ENCODE assay signal across 8 cellular contexts in the genomic region with DNA sequence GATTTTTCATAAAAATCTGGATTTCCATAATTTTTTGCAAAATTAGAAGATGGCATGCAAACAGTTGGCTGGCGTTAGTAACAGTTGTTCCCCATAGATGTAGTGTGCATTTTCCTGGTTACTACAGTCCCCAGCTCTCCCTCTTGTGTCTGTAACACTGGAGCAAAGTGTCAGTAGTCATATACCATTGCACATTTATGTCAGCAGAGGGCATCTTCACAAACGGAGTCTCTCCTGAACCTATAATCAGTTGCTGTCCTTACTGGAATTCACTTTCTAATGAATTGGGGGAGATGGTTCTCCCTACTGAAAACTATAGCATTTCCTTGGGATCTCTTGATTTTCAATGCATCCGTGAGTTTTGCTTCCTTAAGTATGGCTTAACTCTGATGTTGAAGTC. TPM values are rescaled to one million over a fixed set of nuclear protein-coding genes. Genes with fewer than 3 reads are reported as not detected.
DNase-seq lines count a peak whose midpoint lies in the region; ATAC-seq, FAIRE-seq and TF ChIP-seq lines count a peak whose summit lies in the region.

No MANE protein-coding gene starts in this region.

- BruUV-seq in A673 (replicated peaks; lab: Mats Ljungman, UMichigan) (no TSS peak), PC-3 (replicated peaks; lab: Mats Ljungman, UMichigan) (no TSS peak)

- no peaks in the 10 kb centered on the region for H3F3A ChIP-seq in PC-3 (ENCODE audit: low read length, unreplicated experiment)

- no peak for FAIRE-seq in bronchial epithelial cell (lab: Jason Lieb, UNC)

- TF ChIP-seq CTCF in A673 (conservative IDR thresholded peaks at IDR 0.05; ENCODE audit: low read depth, low read length) (peak; percentile 53), GM13976 (IDR thresholded peaks at IDR 0.05; ENCODE audit: borderline replicate concordance, control extremely low read depth, extremely low read depth, insufficient read depth, missing control alignments) (no peak), bronchial epithelial cell (IDR thresholded peaks at IDR 0.05; ENCODE audit: insufficient read depth, low read length, severe bottlenecking) (peak; percentile 41), PC-3 (conservative IDR thresholded peaks at IDR 0.05; ENCODE audit: low read depth, low read length) (no peak)

- H3K27ac ChIP-seq in A673 (ENCODE audit: low read depth, low read length, poor library complexity, severe bottlenecking) (no peak overlapping the region), PC-3 (ENCODE audit: low read length) (no peak overlapping the region)

- H3K4me3 ChIP-seq in A673 (ENCODE audit: low read depth, low read length, poor library complexity, severe bottlenecking), result no peak overlapping the region
- H3K4me3 ChIP-seq in bronchial epithelial cell (ENCODE audit: low read depth, low read length), result no peak overlapping the region
- H3K4me3 ChIP-seq in PC-3 (ENCODE audit: low read length), result no peak overlapping the region

- H3K9me3 ChIP-seq in A673 (ENCODE audit: low read depth, low read length, poor library complexity, severe bottlenecking) (no peaks in the 10 kb centered on the region), PC-3 (ENCODE audit: low read length) (no peaks in the 10 kb centered on the region)

- ATAC-seq in HG03039 (IDR thresholded peaks at IDR 0.05; ENCODE audit: unreplicated experiment) (no peak), PC-3 (no peak)

- H3K27me3 ChIP-seq in A673 (replicated peaks; ENCODE audit: insufficient read depth, low read depth, low read length, poor library complexity) (no peaks in the 10 kb centered on the region), bronchial epithelial cell (ENCODE audit: control insufficient read depth, insufficient read depth, low read length) (no peaks in the 10 kb centered on the region), PC-3 (ENCODE audit: low read length) (no peaks in the 10 kb centered on the region)

- DNase-seq in A673 (ENCODE audit: low spot score) (peak; percentile 29), GM13976 (ENCODE audit: low spot score) (peak; percentile 10), HT1080 (ENCODE audit: low read depth) (peak; percentile 37), bronchial epithelial cell (ENCODE audit: low read depth) (peak; percentile 44), midbrain (lab: John Stamatoyannopoulos, UW) (peak; percentile 50), NCI-H2081 treated with DMSO at 0.1 percent for 48 hours (lab: John Stamatoyannopoulos, UW) (no peak), PC-3 (no peak)

- H4K20me1 ChIP-seq in PC-3 (ENCODE audit: low read length), result no peaks in the 10 kb centered on the region

- no peaks in the 10 kb centered on the region for H3K79me2 ChIP-seq in PC-3 (ENCODE audit: low read length)

- H3K9ac ChIP-seq in PC-3 (ENCODE audit: low read length), result no peak overlapping the region

- in situ Hi-C loops in GM13976 (cut with MboI; ENCODE audit: low sequenced_read_pairs, unreplicated experiment), result no loop called here

- H3K36me3 ChIP-seq in A673 (ENCODE audit: insufficient read depth, low read length, poor library complexity, severe bottlenecking) (no peaks in the 10 kb centered on the region), bronchial epithelial cell (ENCODE audit: control insufficient read depth, insufficient read depth, low read length) (no peaks in the 10 kb centered on the region), PC-3 (ENCODE audit: low read depth, low read length) (no peaks in the 10 kb centered on the region)

- POLR2A ChIA-PET in A673 (lab: Charles Lee; ENCODE audit: low non-redundant PET), result no interaction called here
- POLR2A ChIA-PET in PC-3 (lab: Charles Lee; ENCODE audit: unreplicated experiment), result no interaction called here

- H3K4me2 ChIP-seq in PC-3 (ENCODE audit: low read length), result no peak overlapping the region

- intact Hi-C loops in A673 (cut with micrococcal nuclease; ENCODE audit: unreplicated experiment), result no loop called here
- intact Hi-C loops in PC-3 (cut with micrococcal nuclease), result no loop called here

- no peak overlapping the region for H2AFZ ChIP-seq in PC-3 (ENCODE audit: low read length)

- CTCF ChIA-PET in A673 (lab: Charles Lee), result interaction anchor here (1.1 kb wide), 1 partner anchor 442 kb away, joined by 4 read pairs; no protein-coding TSS in a partner anchor
- CTCF ChIA-PET in PC-3 (lab: Charles Lee), result no interaction called here

- H3K4me1 ChIP-seq in A673 (ENCODE audit: insufficient read depth, low read length, poor library complexity, severe bottlenecking), result no peaks in the 10 kb centered on the region
- no peaks in the 10 kb centered on the region for H3K4me1 ChIP-seq in PC-3 (ENCODE audit: insufficient read depth, low read length)

- H3K9me2 ChIP-seq in PC-3 (replicated peaks; ENCODE audit: low read length), result no peaks in the 10 kb centered on the region

RNA-seq across cellular contexts. Expression of a gene that starts 44.7 kb away (rescaled TPM):
- total RNA-seq in A673 (2021) (62.4 and 65.9 TPM in 2 replicates), bronchial epithelial cell (10.8 and 12.8 TPM in 2 replicates), PC-3 (2014; rRNA removed) (20.1 and 28.4 TPM in 2 replicates)
- 27.2 and 40.3 TPM in 2 replicates for total RNA-seq in HT1080 (2014; rRNA removed; shearing (Covaris generic))
- polyA plus RNA-seq in HT1080 (2015; cell fraction: cytosol; rRNA removed), result 20.4 and 22.1 TPM in 2 replicates
- polyA plus RNA-seq in HT1080 (2015; cell fraction: nucleus; rRNA removed), result 11.6 and 12.8 TPM in 2 replicates

Comparison
In these comparisons a context has a peak if more than half of its experiments do, and no peak if none do; other contexts are left out.
1. DNase-seq: peak in A673 (single experiment), GM13976 (single experiment), HT1080 (single experiment), bronchial epithelial cell (single experiment) and midbrain (single experiment); none in NCI-H2081 treated with DMSO at 0.1 percent for 48 hours (single experiment) and PC-3 (single experiment).
2. CTCF ChIP-seq: peak in A673 (single experiment) and bronchial epithelial cell (single experiment); none in GM13976 (single experiment) and PC-3 (single experiment).